21 cellular contexts compared by ENCODE assay signal in genomic region chr4:174230680-174231079, GRCh38.
"Had no signal": no experiment of that assay in that cellular context is flagged by ENCODE, and none has a peak within 500 bp of the region (broad histone marks: within the 10 kb centered on the region; RNA-seq: fewer than 3 reads in every experiment).

No MANE protein-coding gene starts in this region.

- ATAC-seq: foreskin keratinocyte; gastroesophageal sphincter; heart left ventricle; left colon; left lung; left ventricle myocardium superior; lower lobe of right lung; mucosa of descending colon; naive thymus-derived CD8-positive, alpha-beta T cell had no signal

- DNase-seq: dermis blood vessel endothelial cell; dorsolateral prefrontal cortex; effector CD4-positive, alpha-beta T cell; effector memory CD4-positive, alpha-beta T cell; foreskin keratinocyte; heart left ventricle; hypothalamus; immature natural killer cell; islet precursor cell; kidney; kidney glomerular epithelial cell; left colon; left lung; left ventricle myocardium superior; lower lobe of right lung; mesenchymal stem cell; mucosa of descending colon; naive B cell; naive thymus-derived CD8-positive, alpha-beta T cell had no signal

- FAIRE-seq: endothelial cell of umbilical vein had no signal
